9 cellular contexts compared by ENCODE assay signal in genomic region chr19:45973564-45974338, GRCh38. TPM values are rescaled to one million over a fixed set of nuclear protein-coding genes. Genes with fewer than 3 reads are reported as not detected.
DNase-seq lines count a peak whose midpoint lies in the region; ATAC-seq and TF ChIP-seq lines count a peak whose summit lies in the region.
"Had no signal": no experiment of that assay in that cellular context is flagged by ENCODE, and none has a peak within 500 bp of the region (broad histone marks: within the 10 kb centered on the region; RNA-seq: fewer than 3 reads in every experiment).

TSS of gene NOVA2 (minus strand) at chr19:45973865. CDS start at chr19:45973351, 514 bp downstream.

- H3K9me3 Mint-ChIP-seq in activated naive CD8-positive, alpha-beta T cell treated with anti-CD3 and anti-CD28 coated beads for 36 hours, result no peaks in the 10 kb centered on the region

- H4K91ac ChIP-seq in trophoblast cell (ENCODE audit: low read depth, low read length), result no peak within 1 kb of the TSS

- no peak within 1 kb of the TSS for H3K14ac ChIP-seq in trophoblast cell (ENCODE audit: low read length)

- no peak within 1 kb of the TSS for H3K9ac ChIP-seq in trophoblast cell (ENCODE audit: low read length)

- peaks cover 76% of the 10 kb centered on the region for H3K27me3 Mint-ChIP-seq in activated naive CD8-positive, alpha-beta T cell treated with anti-CD3 and anti-CD28 coated beads for 36 hours

- H3K4me2 ChIP-seq in trophoblast cell (ENCODE audit: low read length), result peak within 1 kb of the TSS; percentile 34

- H3K9me3 ChIP-seq in cardiac muscle cell (ENCODE audit: low read depth) (no peaks in the 10 kb centered on the region), trophoblast cell (ENCODE audit: insufficient read depth, low read depth, low read length) (peaks cover 6% of the 10 kb centered on the region)

- H2AK5ac ChIP-seq in trophoblast cell (ENCODE audit: low read length), result no peak within 1 kb of the TSS

- no peak within 1 kb of the TSS for H3K18ac ChIP-seq in trophoblast cell (ENCODE audit: low read length)

- no peak within 1 kb of the TSS for H2BK5ac ChIP-seq in trophoblast cell (ENCODE audit: low read depth, low read length, poor library complexity)

- no peaks in the 10 kb centered on the region for H3K36me3 Mint-ChIP-seq in activated naive CD8-positive, alpha-beta T cell treated with anti-CD3 and anti-CD28 coated beads for 36 hours

- H3K79me1 ChIP-seq in trophoblast cell (ENCODE audit: low read length), result no peaks in the 10 kb centered on the region

- H3K27ac ChIP-seq in cardiac muscle cell (no peak within 1 kb of the TSS), trophoblast cell (ENCODE audit: low read depth, low read length) (no peak within 1 kb of the TSS)
- H3K27ac ChIP-seq: C4-2B had no signal

- H4K12ac ChIP-seq in trophoblast cell (ENCODE audit: low read depth, low read length), result no peak within 1 kb of the TSS

- H3K36me3 ChIP-seq in cardiac muscle cell (no peaks in the 10 kb centered on the region), trophoblast cell (ENCODE audit: control insufficient read depth in 1 of 2, insufficient read depth in 2 of 2, low read length in 2 of 2) (no peaks in the 10 kb centered on the region)

- H3K79me2 ChIP-seq in trophoblast cell (ENCODE audit: control insufficient read depth, insufficient read depth, low read length, poor library complexity), result no peaks in the 10 kb centered on the region

- no peak for ATAC-seq in GM21723 (IDR thresholded peaks at IDR 0.05; ENCODE audit: unreplicated experiment)
- no peak for ATAC-seq in GM21381 (IDR thresholded peaks at IDR 0.05; ENCODE audit: unreplicated experiment)

- no peak within 1 kb of the TSS for H3K23ac ChIP-seq in trophoblast cell (ENCODE audit: low read length)

- DNase-seq in activated CD4-positive, CD25-positive, alpha-beta regulatory T cell treated with anti-CD3 and anti-CD28 coated beads, Interleukin-2, amount 50 U/mL, for 72 hours, result peak; percentile 48
- no peak for DNase-seq in activated CD4-positive, CD25-positive, alpha-beta regulatory T cell (lab: John Stamatoyannopoulos, UW)
- DNase-seq in NCI-H510A treated with DMSO at 0.1 percent for 48 hours (lab: John Stamatoyannopoulos, UW) (peak; percentile 31), cardiac muscle cell (ENCODE audit: low read depth in 1 of 2, low spot score in 1 of 2) (peak; percentile 78), trophoblast cell (peak; percentile 16 to 40)
- DNase-seq in activated naive CD8-positive, alpha-beta T cell treated with anti-CD3 and anti-CD28 coated beads for 36 hours, result peak; percentile 61

- no peak within 1 kb of the TSS for H3K4ac ChIP-seq in trophoblast cell (ENCODE audit: low read depth, low read length)

- peak within 1 kb of the TSS; percentile 37 for H3K4me3 ChIP-seq in cardiac muscle cell
- H3K4me3 ChIP-seq in trophoblast cell (ENCODE audit: low read depth, low read length), result no peak within 1 kb of the TSS

- H3K4me1 Mint-ChIP-seq in activated naive CD8-positive, alpha-beta T cell treated with anti-CD3 and anti-CD28 coated beads for 36 hours, result peaks cover 11% of the 10 kb centered on the region

- no peak for TF ChIP-seq CTCF in cardiac muscle cell (IDR thresholded peaks at IDR 0.05; ENCODE audit: low read depth, low read length)

- H4K8ac ChIP-seq in trophoblast cell (ENCODE audit: low read depth, low read length), result no peak within 1 kb of the TSS

- H2BK12ac ChIP-seq in trophoblast cell (ENCODE audit: low read length), result no peak within 1 kb of the TSS

- H3K27me3 ChIP-seq in cardiac muscle cell (peaks cover 58% of the 10 kb centered on the region), trophoblast cell (ENCODE audit: insufficient read depth, low read length) (peaks cover 21% of the 10 kb centered on the region)

- no peak within 1 kb of the TSS for H3K4me3 Mint-ChIP-seq in activated naive CD8-positive, alpha-beta T cell treated with anti-CD3 and anti-CD28 coated beads for 36 hours

- no peaks in the 10 kb centered on the region for H3K4me1 ChIP-seq in cardiac muscle cell (ENCODE audit: low read depth)
- H3K4me1 ChIP-seq in trophoblast cell (ENCODE audit: control insufficient read depth in 1 of 2, insufficient read depth in 2 of 2, low read length in 2 of 2), result no peaks in the 10 kb centered on the region

- WGBS in trophoblast cell (ENCODE audit: extremely low coverage, insufficient coverage, insufficient read length), result no CpG with 5 or more reads among the region's 56 CpGs

- no peak within 1 kb of the TSS for H3K27ac Mint-ChIP-seq in activated naive CD8-positive, alpha-beta T cell treated with anti-CD3 and anti-CD28 coated beads for 36 hours

- H2BK120ac ChIP-seq in trophoblast cell (ENCODE audit: insufficient read depth, low read length, poor library complexity), result no peak within 1 kb of the TSS

- H2AFZ ChIP-seq in trophoblast cell (ENCODE audit: insufficient read depth, low read length, poor library complexity), result no peak within 1 kb of the TSS

RNA-seq across cellular contexts. Expression of gene NOVA2, which starts in this region (rescaled TPM):
- total RNA-seq in activated naive CD8-positive, alpha-beta T cell treated with anti-CD3 and anti-CD28 coated beads for 36 hours, result not detected
- total RNA-seq in cardiac muscle cell, result 0.35 and 0.71 TPM in 2 replicates
- polyA plus RNA-seq in cardiac muscle cell, result 0.17 and 0.42 TPM in 2 replicates
- polyA plus RNA-seq in trophoblast cell (2013), result under 0.01 and 0.01 TPM in 2 replicates

Comparison
In these comparisons a context has a peak if more than half of its experiments do, and no peak if none do; other contexts are left out.
1. DNase-seq: peak in activated CD4-positive, CD25-positive, alpha-beta regulatory T cell treated with anti-CD3 and anti-CD28 coated beads, Interleukin-2, amount 50 U/mL, for 72 hours (single experiment), NCI-H510A treated with DMSO at 0.1 percent for 48 hours (single experiment) and trophoblast cell (2 of 2); none in activated CD4-positive, CD25-positive, alpha-beta regulatory T cell (0 of 4).
2. Peak in DNase-seq in activated naive CD8-positive, alpha-beta T cell treated with anti-CD3 and anti-CD28 coated beads for 36 hours; RNA of the gene not detected or under 1 TPM.
3. Peak in DNase-seq and H3K4me3 ChIP-seq in cardiac muscle cell; RNA of the gene not detected or under 1 TPM.